ENCODE assay signal across 18 cellular contexts in the genomic region with DNA sequence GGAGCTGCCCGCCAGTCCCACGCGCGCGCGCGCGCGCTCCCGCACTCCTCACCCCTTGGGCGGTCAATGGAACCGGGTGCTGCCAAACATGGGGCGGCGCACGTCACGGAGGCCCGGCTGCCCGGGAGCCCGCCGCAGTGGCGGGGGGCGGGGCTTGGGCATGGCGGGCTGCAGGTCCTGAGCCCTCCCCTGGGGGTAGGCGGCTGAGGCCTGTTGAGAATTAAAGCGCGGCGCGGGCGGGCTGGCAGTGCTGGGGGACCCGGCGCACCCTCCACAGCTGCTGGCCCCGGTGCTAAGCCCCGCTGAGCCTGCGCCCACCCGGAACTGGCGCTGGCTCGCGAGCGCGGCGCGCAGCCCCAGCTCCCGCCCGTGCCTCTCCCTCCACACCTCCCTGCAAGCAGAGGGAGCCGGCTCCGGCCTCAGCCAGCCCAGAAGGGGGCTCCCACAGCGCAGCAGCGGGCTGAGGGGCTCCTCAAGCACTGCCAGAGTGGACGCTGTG.
DNase-seq lines count a peak whose midpoint lies in the region; ATAC-seq and TF ChIP-seq lines count a peak whose summit lies in the region.
"Had no signal": no experiment of that assay in that cellular context is flagged by ENCODE, and none has a peak within 500 bp of the region (broad histone marks: within the 10 kb centered on the region; RNA-seq: fewer than 3 reads in every experiment).

No MANE protein-coding gene starts in this region.

- H3K27ac ChIP-seq in VCaP (peak overlapping the region; percentile 75), lower lobe of right lung (no peak overlapping the region), aorta (ENCODE audit: low read depth in 1 of 2, low read length in 2 of 2) (no peak overlapping the region)
- H3K27ac ChIP-seq: brain microvascular endothelial cell, KMS-11 had no signal

- TF ChIP-seq CTCF in VCaP (conservative IDR thresholded peaks at IDR 0.05) (peak; percentile 49; the same call in 1 of the 2 replicates), lower lobe of right lung (IDR thresholded peaks at IDR 0.05) (no peak)

- ATAC-seq in Right ventricle myocardium inferior (no peak), lower lobe of right lung (peak in 1 of 2 donors; percentile 49), aorta (ENCODE audit: low FRiP score) (no peak), HG03196 (IDR thresholded peaks at IDR 0.05; ENCODE audit: unreplicated experiment) (no peak), GM19324 (IDR thresholded peaks at IDR 0.05; ENCODE audit: low FRiP score, unreplicated experiment) (no peak)
- ATAC-seq: GM12878 had no signal

- H3K9me3 ChIP-seq in lower lobe of right lung (no peaks in the 10 kb centered on the region), aorta (ENCODE audit: control insufficient read depth, low read length) (no peaks in the 10 kb centered on the region)
- H3K9me3 ChIP-seq: HAP-1 had no signal

- DNase-seq in Right ventricle myocardium inferior (ENCODE audit: missing footprints) (peak; percentile 35), cardiac septum (ENCODE audit: low spot score) (no peak), lower lobe of right lung (peak; percentile 38), aorta (peak; percentile 26 to 70), dermis blood vessel endothelial cell (no peak)
- DNase-seq: activated CD4-positive, alpha-beta T cell treated with anti-CD3 and anti-CD28 coated beads, Interleukin-2, amount 50 U/mL, for 1 hour; brain microvascular endothelial cell; DMS79 treated with DMSO at 0.1 percent for 48 hours; NCI-H1694; NCI-H226; stimulated activated CD4-positive, alpha-beta T cell treated with anti-CD3 and anti-CD28 coated beads, Interleukin-4, amount 100 ng/mL, for 24 hours; T-helper 1 cell had no signal

- H3K4me3 ChIP-seq in lower lobe of right lung = no peak overlapping the region
- H3K4me3 ChIP-seq in aorta (ENCODE audit: low read length in 2 of 2) = no peak overlapping the region
- H3K4me3 ChIP-seq: GM12878, HAP-1 had no signal

- intact Hi-C loops in Right ventricle myocardium inferior (cut with DNase I) = no loop called here
- intact Hi-C loops in cardiac septum (cut with DNase I) = no loop called here
- intact Hi-C loops in lower lobe of right lung (cut with DNase I) = no loop called here
- intact Hi-C loops in aorta (cut with DNase I) = no loop called here

- H3K27me3 ChIP-seq in lower lobe of right lung (ENCODE audit: low read depth) = no peaks in the 10 kb centered on the region
- H3K27me3 ChIP-seq in aorta (ENCODE audit: control insufficient read depth in 1 of 2, insufficient read depth in 2 of 2, low read length in 1 of 2) = no peaks in the 10 kb centered on the region
- H3K27me3 ChIP-seq: brain microvascular endothelial cell had no signal

- WGBS in aorta, 2 donors = 89 to 91% methylated on average over 39 to 49 of the region's 49 CpGs

- H3K36me3 ChIP-seq in lower lobe of right lung (no peaks in the 10 kb centered on the region), aorta (ENCODE audit: control insufficient read depth in 1 of 2, insufficient read depth in 2 of 2, low read length in 1 of 2) (no peaks in the 10 kb centered on the region)
- H3K36me3 ChIP-seq: brain microvascular endothelial cell, HAP-1 had no signal

- H3K4me1 ChIP-seq in lower lobe of right lung (no peaks in the 10 kb centered on the region), aorta (ENCODE audit: control insufficient read depth in 1 of 2, insufficient read depth in 2 of 2, low read length in 2 of 2) (no peaks in the 10 kb centered on the region)
- H3K4me1 ChIP-seq: HAP-1 had no signal

Comparison
In these comparisons a context has a peak if more than half of its experiments do, and no peak if none do; other contexts are left out.
1. DNase-seq: peak in Right ventricle myocardium inferior (single experiment), lower lobe of right lung (single experiment) and aorta (2 of 2); none in cardiac septum (single experiment) and dermis blood vessel endothelial cell (single experiment).